Comparison of ENCODE assay signal across 21 cellular contexts in genomic region chr1:110310300-110310699, GRCh38. TPM values are rescaled to one million over a fixed set of nuclear protein-coding genes. Genes with fewer than 3 reads are reported as not detected.
A peak's percentile ranks its signal among the peaks of the same experiment; 100 is the strongest.
DNase-seq lines count a peak whose midpoint lies in the region; ATAC-seq and TF ChIP-seq lines count a peak whose summit lies in the region.
"Had no signal": no experiment of that assay in that cellular context is flagged by ENCODE, and none has a peak within 500 bp of the region (broad histone marks: within the 10 kb centered on the region; RNA-seq: fewer than 3 reads in every experiment).

No MANE protein-coding gene starts in this region.

- intact Hi-C loops in Right ventricle myocardium inferior (cut with DNase I) (loop anchor here (5.0 kb wide), 1 partner anchor 152 kb away; no protein-coding TSS in a partner anchor), cardiac septum (cut with DNase I) (loop anchor here (5.0 kb wide), 1 partner anchor 147 kb away; no protein-coding TSS in a partner anchor)

- H3K27ac ChIP-seq in right atrium auricular region (peak overlapping the region in 1 of 2 donors; percentile 49), neuronal stem cell (replicated peaks; ENCODE audit: low read length) (no peak overlapping the region)
- H3K27ac ChIP-seq: A549, pancreas, upper lobe of left lung had no signal

- no peak overlapping the region for H3K23ac ChIP-seq in neuronal stem cell (ENCODE audit: low read depth, low read length, poor library complexity)

- H3K27me3 ChIP-seq in right atrium auricular region = no peaks in the 10 kb centered on the region
- peaks cover 0 to 24% (median 0%) of the 10 kb centered on the region in 3 experiments for H3K27me3 ChIP-seq in neuronal stem cell (ENCODE audit: control insufficient read depth in 3 of 3, insufficient read depth in 3 of 3, low read depth in 1 of 3, low read length in 3 of 3)
- H3K27me3 ChIP-seq: pancreas, upper lobe of left lung had no signal

- no peak for TF ChIP-seq CTCF in right atrium auricular region (IDR thresholded peaks at IDR 0.05)

- DNase-seq in Right ventricle myocardium inferior (ENCODE audit: missing footprints) (no peak), right atrium auricular region (ENCODE audit: low spot score) (no peak), cardiac septum (ENCODE audit: low spot score) (peak; percentile 78), neuronal stem cell (ENCODE audit: low spot score) (no peak)
- DNase-seq: activated B cell treated with CpG ODN at 0.5 μM for 24 hours; activated CD4-positive, alpha-beta T cell treated with anti-CD3 and anti-CD28 coated beads, Interleukin-2, amount 50 U/mL, for 4 hours; activated CD8-positive, alpha-beta memory T cell treated with anti-CD3 and anti-CD28 coated beads, Interleukin-2, amount 50 U/mL, for 4 hours; COR-L47; effector CD4-positive, alpha-beta T cell; naive thymus-derived CD8-positive, alpha-beta T cell; NCI-H1048; NCI-H187 treated with DMSO at 0.1 percent for 48 hours; NCI-H748 treated with DMSO at 0.1 percent for 48 hours; pancreas; T1000; upper lobe of left lung had no signal

- H3K79me1 ChIP-seq in neuronal stem cell (ENCODE audit: low read depth, low read length) = no peaks in the 10 kb centered on the region

- no peak overlapping the region for H2AFZ ChIP-seq in neuronal stem cell (ENCODE audit: low read length)

- no peak overlapping the region for H2BK15ac ChIP-seq in neuronal stem cell (ENCODE audit: low read length)

- H3K36me3 ChIP-seq in right atrium auricular region = no peaks in the 10 kb centered on the region
- H3K36me3 ChIP-seq in neuronal stem cell (replicated peaks in 1 of 2; ENCODE audit: control insufficient read depth in 2 of 2, insufficient read depth in 2 of 2, low read length in 2 of 2) = no peaks in the 10 kb centered on the region
- H3K36me3 ChIP-seq: pancreas, upper lobe of left lung had no signal

- H2BK12ac ChIP-seq in neuronal stem cell (ENCODE audit: low read length) = no peak overlapping the region

- peak; percentile 39 for ATAC-seq in Right ventricle myocardium inferior
- ATAC-seq in GM18520 (IDR thresholded peaks at IDR 0.05; ENCODE audit: unreplicated experiment) = no peak
- ATAC-seq in GM18511 (IDR thresholded peaks at IDR 0.05; ENCODE audit: unreplicated experiment) = no peak
- ATAC-seq in GM21515 (IDR thresholded peaks at IDR 0.05; ENCODE audit: unreplicated experiment) = no peak
- ATAC-seq in HG03108 (IDR thresholded peaks at IDR 0.05; ENCODE audit: unreplicated experiment) = no peak
- ATAC-seq: A549; naive thymus-derived CD8-positive, alpha-beta T cell had no signal

- H3K9me3 ChIP-seq in right atrium auricular region (no peaks in the 10 kb centered on the region), neuronal stem cell (replicated peaks in 1 of 2; ENCODE audit: control insufficient read depth in 2 of 2, insufficient read depth in 1 of 2, low read depth in 1 of 2, low read length in 2 of 2) (no peaks in the 10 kb centered on the region)
- H3K9me3 ChIP-seq: A549, pancreas, upper lobe of left lung had no signal

- no peak overlapping the region for H3K4ac ChIP-seq in neuronal stem cell (ENCODE audit: low read length)

- no peak overlapping the region for H3K4me3 ChIP-seq in right atrium auricular region
- no peak overlapping the region for H3K4me3 ChIP-seq in neuronal stem cell (ENCODE audit: low read length in 2 of 2)
- H3K4me3 ChIP-seq: A549, pancreas, upper lobe of left lung had no signal

- no peak overlapping the region for H3K14ac ChIP-seq in neuronal stem cell (ENCODE audit: low read length)

- H3K4me2 ChIP-seq in neuronal stem cell (ENCODE audit: insufficient read depth, low read length, poor library complexity, severe bottlenecking) = no peak overlapping the region
- H3K4me2 ChIP-seq: A549 had no signal

- H4K8ac ChIP-seq in neuronal stem cell (ENCODE audit: low read depth, low read length) = no peak overlapping the region

- no peak overlapping the region for H3K18ac ChIP-seq in neuronal stem cell (ENCODE audit: low read length)

- H2AK5ac ChIP-seq in neuronal stem cell (ENCODE audit: low read depth, low read length) = peak overlapping the region; percentile 12

- no peak overlapping the region for H2BK5ac ChIP-seq in neuronal stem cell (ENCODE audit: low read length)

- H3K9ac ChIP-seq in neuronal stem cell (ENCODE audit: low read depth, low read length, poor library complexity) = no peak overlapping the region

- WGBS in neuronal stem cell (ENCODE audit: extremely low coverage in 2 of 2, insufficient read length in 2 of 2, insufficient replicate concordance in 1 of 2), 2 donors = no CpG with 5 or more reads among the region's 7 CpGs

- no peak overlapping the region for H2BK120ac ChIP-seq in neuronal stem cell (ENCODE audit: low read depth, low read length)

- no peak overlapping the region for H4K91ac ChIP-seq in neuronal stem cell (ENCODE audit: low read depth, low read length, poor library complexity)

- H3K4me1 ChIP-seq in right atrium auricular region = peaks cover 0 to 23% of the 10 kb centered on the region in 2 donors
- peaks cover 0 to 6% of the 10 kb centered on the region in 2 donors for H3K4me1 ChIP-seq in neuronal stem cell (ENCODE audit: control insufficient read depth in 2 of 2, insufficient read depth in 1 of 2, low read depth in 1 of 2, low read length in 2 of 2)
- H3K4me1 ChIP-seq: A549 had no signal

RNA-seq across cellular contexts. Expression of gene RBM15, which starts 28.9 kb away (rescaled TPM):
- total RNA-seq in Right ventricle myocardium inferior (14.7 TPM), right atrium auricular region (10 to 100 TPM; 16.5 to 17.0 TPM), cardiac septum (22.7 TPM)
- polyA plus RNA-seq in neuronal stem cell (2013, experiment 1 of 2) = 12.3 TPM
- polyA plus RNA-seq in neuronal stem cell (2013, experiment 2 of 2) = 13.7 TPM
